In the genomic region with DNA sequence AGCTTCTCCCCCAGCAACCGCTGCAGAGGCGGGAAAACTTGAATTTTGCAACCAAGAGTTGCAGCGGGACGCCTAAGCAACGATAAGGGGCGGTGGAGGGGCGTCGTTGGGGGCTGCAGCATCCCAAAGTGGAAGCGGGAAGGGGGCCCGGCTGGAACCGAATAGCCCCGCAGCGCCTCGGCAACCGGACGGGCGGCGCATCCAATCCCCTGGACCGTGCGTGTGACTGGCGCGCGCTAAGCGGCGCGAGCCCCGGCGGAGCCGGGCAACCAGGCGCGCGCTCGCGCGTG, we compare ENCODE assay signal across 8 cellular contexts. TPM values are rescaled to one million over a fixed set of nuclear protein-coding genes. Genes with fewer than 3 reads are reported as not detected.
DNase-seq lines count a peak whose midpoint lies in the region; ATAC-seq lines count a peak whose summit lies in the region.

No MANE protein-coding gene starts in this region.

- peak overlapping the region; percentile 79 to 95 (median 91) for H3K4me3 Mint-ChIP-seq in IgD-negative memory B cell
- H3K4me3 Mint-ChIP-seq in naive thymus-derived CD4-positive, alpha-beta T cell, result peak overlapping the region; percentile 78 to 94 (median 87)

- H3K4me1 ChIP-seq in BLaER1 treated with 17β-estradiol and CSF1 and Interleukin-3, amounts not matched to agents 10 nM and 100 nM, result peaks cover 10 to 35% (median 28%) of the 10 kb centered on the region in 10 experiments; a peak in 19 of 20 replicates
- H3K4me1 ChIP-seq in naive thymus-derived CD4-positive, alpha-beta T cell (ENCODE audit: control insufficient read depth in 2 of 2, insufficient read depth in 2 of 2, low read length in 2 of 2), result peaks cover 9 to 14% of the 10 kb centered on the region in 2 donors

- H3K9me3 Mint-ChIP-seq in IgD-negative memory B cell, result no peaks in the 10 kb centered on the region
- H3K9me3 Mint-ChIP-seq in naive thymus-derived CD4-positive, alpha-beta T cell, result no peaks in the 10 kb centered on the region

- no peak for DNase-seq in caudate nucleus (lab: John Stamatoyannopoulos, UW)
- no peak for DNase-seq in naive thymus-derived CD4-positive, alpha-beta T cell
- no peak for DNase-seq in retina
- no peak for DNase-seq in HuH-7.5 (ENCODE audit: low spot score)

- H3K4me3 ChIP-seq in BLaER1 treated with 17β-estradiol and CSF1 and Interleukin-3, amounts not matched to agents 10 nM and 100 nM, result peak overlapping the region; percentile 79 to 96 (median 89)
- peak overlapping the region; percentile 80 for H3K4me3 ChIP-seq in naive thymus-derived CD4-positive, alpha-beta T cell (ENCODE audit: low read length)

- CTCF ChIA-PET in naive thymus-derived CD4-positive, alpha-beta T cell (lab: Charles Lee), result interaction anchor here (1.1 kb wide), 1 partner anchor 19 kb away, joined by 5 read pairs; no protein-coding TSS in a partner anchor

- peaks cover 7 to 15% (median 9%) of the 10 kb centered on the region in 3 donors for H3K4me1 Mint-ChIP-seq in IgD-negative memory B cell
- H3K4me1 Mint-ChIP-seq in naive thymus-derived CD4-positive, alpha-beta T cell, result peaks cover 16 to 40% (median 28%) of the 10 kb centered on the region in 7 donors

- no peaks in the 10 kb centered on the region for H3K27me3 Mint-ChIP-seq in IgD-negative memory B cell
- H3K27me3 Mint-ChIP-seq in naive thymus-derived CD4-positive, alpha-beta T cell, result peaks cover 0 to 3% (median 0%) of the 10 kb centered on the region in 5 donors

- peaks cover 0 to 11% (median 0%) of the 10 kb centered on the region in 11 experiments; a peak in 5 of 22 replicates for H3K36me3 ChIP-seq in BLaER1 treated with 17β-estradiol and CSF1 and Interleukin-3, amounts not matched to agents 10 nM and 100 nM
- H3K36me3 ChIP-seq in naive thymus-derived CD4-positive, alpha-beta T cell (ENCODE audit: control insufficient read depth in 2 of 3, insufficient read depth in 3 of 3, low read length in 3 of 3), result no peaks in the 10 kb centered on the region

- no peak for ATAC-seq in naive thymus-derived CD4-positive, alpha-beta T cell
- ATAC-seq in activated CD4-positive, CD25-positive, alpha-beta regulatory T cell treated with anti-CD3 and anti-CD28 coated beads, Interleukin-2, amount 50 U/mL, for 24 hours, result no peak
- no peak for ATAC-seq in GM18498 (IDR thresholded peaks at IDR 0.05; ENCODE audit: unreplicated experiment)

- H3K27ac Mint-ChIP-seq in IgD-negative memory B cell, result peak overlapping the region; percentile 75 to 86 (median 84)
- peak overlapping the region; percentile 56 to 87 (median 76) for H3K27ac Mint-ChIP-seq in naive thymus-derived CD4-positive, alpha-beta T cell

- H3K27ac ChIP-seq in BLaER1 treated with 17β-estradiol and CSF1 and Interleukin-3, amounts not matched to agents 10 nM and 100 nM, result peak overlapping the region in 9 of 11 experiments; percentile 51 to 86 (median 74); a peak in 18 of 22 replicates
- H3K27ac ChIP-seq in caudate nucleus (ENCODE audit: low read depth, low read length), result peak overlapping the region; percentile 62
- H3K27ac ChIP-seq in naive thymus-derived CD4-positive, alpha-beta T cell (ENCODE audit: low read depth, low read length), result peak overlapping the region; percentile 68

- intact Hi-C loops in naive thymus-derived CD4-positive, alpha-beta T cell (cut with micrococcal nuclease), result loop anchor here (1.0 to 5.0 kb wide), 15 partner anchors 19 to 793 kb away; a partner anchor contains a TSS

- peak overlapping the region; percentile 79 to 91 (median 85) for H3K9ac ChIP-seq in BLaER1 treated with 17β-estradiol and CSF1 and Interleukin-3, amounts not matched to agents 10 nM and 100 nM

- peaks cover 2% of the 10 kb centered on the region for H3K36me3 Mint-ChIP-seq in IgD-negative memory B cell
- H3K36me3 Mint-ChIP-seq in naive thymus-derived CD4-positive, alpha-beta T cell, result peaks cover 0 to 1% (median 0%) of the 10 kb centered on the region in 5 donors

- no peaks in the 10 kb centered on the region for H3K9me3 ChIP-seq in BLaER1 treated with 17β-estradiol and CSF1 and Interleukin-3, amounts not matched to agents 10 nM and 100 nM (replicated peaks in 1 of 11)
- H3K9me3 ChIP-seq in naive thymus-derived CD4-positive, alpha-beta T cell (ENCODE audit: control insufficient read depth in 2 of 3, low read length in 3 of 3), result no peaks in the 10 kb centered on the region

- peak overlapping the region; percentile 89 to 98 (median 95) for H3K4me2 ChIP-seq in BLaER1 treated with 17β-estradiol and CSF1 and Interleukin-3, amounts not matched to agents 10 nM and 100 nM

- no peaks in the 10 kb centered on the region for H3K27me3 ChIP-seq in BLaER1 treated with 17β-estradiol and CSF1 and Interleukin-3, amounts not matched to agents 10 nM and 100 nM
- no peaks in the 10 kb centered on the region for H3K27me3 ChIP-seq in naive thymus-derived CD4-positive, alpha-beta T cell (ENCODE audit: control insufficient read depth in 2 of 2, insufficient read depth in 2 of 2, low read length in 2 of 2)

- POLR2A ChIA-PET in naive thymus-derived CD4-positive, alpha-beta T cell (lab: Charles Lee), result interaction anchor here (0.7 to 1.0 kb wide), 3 partner anchors 199 to 812 kb away, joined by 3 to 4 read pairs (median 3); a partner anchor contains a TSS

- peaks cover 0 to 24% (median 0%) of the 10 kb centered on the region in 11 experiments; a peak in 3 of 22 replicates for H4K20me1 ChIP-seq in BLaER1 treated with 17β-estradiol and CSF1 and Interleukin-3, amounts not matched to agents 10 nM and 100 nM

RNA-seq across cellular contexts. Expression of a gene that starts 0.7 kb away (rescaled TPM):
- polyA plus RNA-seq in IgD-negative memory B cell, result 0.70 TPM
- 10 to 100 TPM in 2 of 5 experiments, 1 to 10 TPM in 3; 5.2 to 10.8 (median 7.7) TPM for total RNA-seq in naive thymus-derived CD4-positive, alpha-beta T cell
- polyA plus RNA-seq in naive thymus-derived CD4-positive, alpha-beta T cell, result 1 to 10 TPM in 1 of 2 donors, under 1 TPM in 1; 0.60 to 1.9 TPM

RNA-seq across cellular contexts. Expression of a gene that starts 39.4 kb away (rescaled TPM):
- polyA plus RNA-seq in IgD-negative memory B cell, result 3.3 TPM
- under 1 TPM in 2 of 5 experiments, not detected in 3; 0.27 to 0.32 TPM for total RNA-seq in naive thymus-derived CD4-positive, alpha-beta T cell
- 1 to 10 TPM; 1.3 to 1.7 TPM for polyA plus RNA-seq in naive thymus-derived CD4-positive, alpha-beta T cell
